1 cellular context compared by ENCODE assay signal in the genomic region with DNA sequence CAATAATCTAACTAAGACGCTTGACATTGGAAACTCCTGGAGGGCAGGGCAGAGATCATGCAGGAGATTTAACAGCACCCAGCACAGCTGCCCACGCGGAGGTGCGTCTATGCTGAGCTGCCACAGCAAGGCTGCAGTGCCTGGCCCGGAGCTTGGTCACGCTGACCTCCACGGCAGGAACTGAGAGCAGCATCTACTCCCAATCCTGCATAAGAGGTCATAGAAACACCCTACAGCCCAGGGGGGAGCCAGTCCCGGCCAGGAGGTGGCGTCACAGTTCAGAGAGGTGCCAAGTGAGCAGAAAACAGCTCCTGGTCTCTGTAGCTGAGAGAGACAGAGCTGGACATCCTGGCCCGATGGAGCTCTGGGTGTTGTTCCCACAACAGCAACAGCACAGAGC.
TF ChIP-seq lines count a peak whose summit lies in the region.

No MANE protein-coding gene starts in this region.

TF ChIP-seq in WTC11, 78 proteins besides CTCF, POLR2A, EP300 and RAD21 (continued from another document):
- TF ChIP-seq, protein P1, sequence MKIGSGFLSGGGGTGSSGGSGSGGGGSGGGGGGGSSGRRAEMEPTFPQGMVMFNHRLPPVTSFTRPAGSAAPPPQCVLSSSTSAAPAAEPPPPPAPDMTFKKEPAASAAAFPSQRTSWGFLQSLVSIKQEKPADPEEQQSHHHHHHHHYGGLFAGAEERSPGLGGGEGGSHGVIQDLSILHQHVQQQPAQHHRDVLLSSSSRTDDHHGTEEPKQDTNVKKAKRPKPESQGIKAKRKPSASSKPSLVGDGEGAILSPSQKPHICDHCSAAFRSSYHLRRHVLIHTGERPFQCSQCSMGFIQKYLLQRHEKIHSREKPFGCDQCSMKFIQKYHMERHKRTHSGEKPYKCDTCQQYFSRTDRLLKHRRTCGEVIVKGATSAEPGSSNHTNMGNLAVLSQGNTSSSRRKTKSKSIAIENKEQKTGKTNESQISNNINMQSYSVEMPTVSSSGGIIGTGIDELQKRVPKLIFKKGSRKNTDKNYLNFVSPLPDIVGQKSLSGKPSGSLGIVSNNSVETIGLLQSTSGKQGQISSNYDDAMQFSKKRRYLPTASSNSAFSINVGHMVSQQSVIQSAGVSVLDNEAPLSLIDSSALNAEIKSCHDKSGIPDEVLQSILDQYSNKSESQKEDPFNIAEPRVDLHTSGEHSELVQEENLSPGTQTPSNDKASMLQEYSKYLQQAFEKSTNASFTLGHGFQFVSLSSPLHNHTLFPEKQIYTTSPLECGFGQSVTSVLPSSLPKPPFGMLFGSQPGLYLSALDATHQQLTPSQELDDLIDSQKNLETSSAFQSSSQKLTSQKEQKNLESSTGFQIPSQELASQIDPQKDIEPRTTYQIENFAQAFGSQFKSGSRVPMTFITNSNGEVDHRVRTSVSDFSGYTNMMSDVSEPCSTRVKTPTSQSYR (CRISPR knock-in tag; IDR thresholded peaks at IDR 0.05): no peak
- no peak for TF ChIP-seq SMAD4 (CRISPR knock-in tag; IDR thresholded peaks at IDR 0.05)
- TF ChIP-seq TP53 (CRISPR knock-in tag; IDR thresholded peaks at IDR 0.05): no peak
- no peak for TF ChIP-seq PRRX2 (CRISPR knock-in tag; IDR thresholded peaks at IDR 0.05)
- TF ChIP-seq ZNF396 (CRISPR knock-in tag; IDR thresholded peaks at IDR 0.05; ENCODE audit: borderline replicate concordance): no peak
- no peak for TF ChIP-seq CREB1 (CRISPR knock-in tag; IDR thresholded peaks at IDR 0.05)
- no peak for TF ChIP-seq NR1H2 (CRISPR knock-in tag; IDR thresholded peaks at IDR 0.05)
- TF ChIP-seq, protein P2, sequence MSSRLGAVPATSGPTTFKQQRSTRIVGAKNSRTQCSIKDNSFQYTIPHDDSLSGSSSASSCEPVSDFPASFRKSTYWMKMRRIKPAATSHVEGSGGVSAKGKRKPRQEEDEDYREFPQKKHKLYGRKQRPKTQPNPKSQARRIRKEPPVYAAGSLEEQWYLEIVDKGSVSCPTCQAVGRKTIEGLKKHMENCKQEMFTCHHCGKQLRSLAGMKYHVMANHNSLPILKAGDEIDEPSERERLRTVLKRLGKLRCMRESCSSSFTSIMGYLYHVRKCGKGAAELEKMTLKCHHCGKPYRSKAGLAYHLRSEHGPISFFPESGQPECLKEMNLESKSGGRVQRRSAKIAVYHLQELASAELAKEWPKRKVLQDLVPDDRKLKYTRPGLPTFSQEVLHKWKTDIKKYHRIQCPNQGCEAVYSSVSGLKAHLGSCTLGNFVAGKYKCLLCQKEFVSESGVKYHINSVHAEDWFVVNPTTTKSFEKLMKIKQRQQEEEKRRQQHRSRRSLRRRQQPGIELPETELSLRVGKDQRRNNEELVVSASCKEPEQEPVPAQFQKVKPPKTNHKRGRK (CRISPR knock-in tag; IDR thresholded peaks at IDR 0.05; ENCODE audit: borderline replicate concordance): no peak
- no peak for TF ChIP-seq ZNF317 (CRISPR knock-in tag; IDR thresholded peaks at IDR 0.05; ENCODE audit: borderline replicate concordance, low read depth)
- no peak for TF ChIP-seq HMGA2 (CRISPR knock-in tag; IDR thresholded peaks at IDR 0.05)
- no peak for TF ChIP-seq JAZF1 (CRISPR knock-in tag; IDR thresholded peaks at IDR 0.05)
- no peak for TF ChIP-seq ZNF671 (CRISPR knock-in tag; IDR thresholded peaks at IDR 0.05)
- TF ChIP-seq, protein P3, sequence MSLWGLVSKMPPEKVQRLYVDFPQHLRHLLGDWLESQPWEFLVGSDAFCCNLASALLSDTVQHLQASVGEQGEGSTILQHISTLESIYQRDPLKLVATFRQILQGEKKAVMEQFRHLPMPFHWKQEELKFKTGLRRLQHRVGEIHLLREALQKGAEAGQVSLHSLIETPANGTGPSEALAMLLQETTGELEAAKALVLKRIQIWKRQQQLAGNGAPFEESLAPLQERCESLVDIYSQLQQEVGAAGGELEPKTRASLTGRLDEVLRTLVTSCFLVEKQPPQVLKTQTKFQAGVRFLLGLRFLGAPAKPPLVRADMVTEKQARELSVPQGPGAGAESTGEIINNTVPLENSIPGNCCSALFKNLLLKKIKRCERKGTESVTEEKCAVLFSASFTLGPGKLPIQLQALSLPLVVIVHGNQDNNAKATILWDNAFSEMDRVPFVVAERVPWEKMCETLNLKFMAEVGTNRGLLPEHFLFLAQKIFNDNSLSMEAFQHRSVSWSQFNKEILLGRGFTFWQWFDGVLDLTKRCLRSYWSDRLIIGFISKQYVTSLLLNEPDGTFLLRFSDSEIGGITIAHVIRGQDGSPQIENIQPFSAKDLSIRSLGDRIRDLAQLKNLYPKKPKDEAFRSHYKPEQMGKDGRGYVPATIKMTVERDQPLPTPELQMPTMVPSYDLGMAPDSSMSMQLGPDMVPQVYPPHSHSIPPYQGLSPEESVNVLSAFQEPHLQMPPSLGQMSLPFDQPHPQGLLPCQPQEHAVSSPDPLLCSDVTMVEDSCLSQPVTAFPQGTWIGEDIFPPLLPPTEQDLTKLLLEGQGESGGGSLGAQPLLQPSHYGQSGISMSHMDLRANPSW (CRISPR knock-in tag; conservative IDR thresholded peaks at IDR 0.05; ENCODE audit: low read depth): no peak
- no peak for TF ChIP-seq ZNF138 (CRISPR knock-in tag; conservative IDR thresholded peaks at IDR 0.05)
- TF ChIP-seq ZNF232 (CRISPR knock-in tag; IDR thresholded peaks at IDR 0.05): no peak
- TF ChIP-seq TCF7 (CRISPR knock-in tag; IDR thresholded peaks at IDR 0.05; ENCODE audit: low read depth): no peak
